31 cellular contexts compared by ENCODE assay signal in the genomic region with DNA sequence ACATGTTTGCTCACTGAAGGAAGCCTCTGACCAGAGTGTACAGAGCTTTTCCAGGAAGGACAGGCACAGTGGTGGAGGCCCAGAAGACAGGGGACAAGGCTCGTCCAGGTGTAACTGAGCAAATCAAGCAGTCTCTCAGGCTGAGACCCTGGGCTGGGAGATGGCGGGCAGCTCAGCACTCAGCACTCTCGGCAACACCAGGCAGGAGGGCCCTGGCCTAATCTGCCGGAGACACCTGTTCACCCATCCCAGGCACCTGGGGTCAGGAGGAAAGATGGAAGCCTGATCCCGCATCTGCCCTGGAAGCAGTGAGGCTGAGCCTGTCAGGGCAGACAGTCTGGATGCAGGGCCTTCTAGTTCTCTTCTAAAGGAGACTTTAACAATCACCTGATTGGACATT. TPM values are rescaled to one million over a fixed set of nuclear protein-coding genes. Genes with fewer than 3 reads are reported as not detected.
"Had no signal": no experiment of that assay in that cellular context is flagged by ENCODE, and none has a peak within 500 bp of the region (broad histone marks: within the 10 kb centered on the region; RNA-seq: fewer than 3 reads in every experiment).

No MANE protein-coding gene starts in this region.

- H3K27ac ChIP-seq: ascending aorta, cardiac muscle cell, VCaP had no signal

- H3K9me3 ChIP-seq: ascending aorta had no signal

- H3K36me3 ChIP-seq: ascending aorta had no signal

- H3K4me3 ChIP-seq: ascending aorta, cardiac muscle cell had no signal

- FAIRE-seq: bronchial epithelial cell, TTC549 had no signal

- DNase-seq: activated CD4-positive, alpha-beta memory T cell treated with anti-CD3 and anti-CD28 coated beads, Interleukin-2, amount 10 ng/mL, durations not matched to agents 7 days and 5 days; activated CD4-positive, alpha-beta T cell treated with anti-CD3 and anti-CD28 coated beads for 4 hours; activated CD4-positive, alpha-beta T cell treated with anti-CD3 and anti-CD28 coated beads, Interleukin-2, amount 10 ng/mL, durations not matched to agents 7 days and 5 days; activated CD4-positive, alpha-beta T cell treated with anti-CD3 and anti-CD28 coated beads, Interleukin-2, amount 50 U/mL, for 48 hours; activated CD4-positive, CD25-positive, alpha-beta regulatory T cell; activated CD4-positive, CD25-positive, alpha-beta regulatory T cell treated with anti-CD3 and anti-CD28 coated beads, Interleukin-2, amount 50 U/mL, for 72 hours; activated CD8-positive, alpha-beta memory T cell treated with anti-CD3 and anti-CD28 coated beads for 24 hours; activated CD8-positive, alpha-beta memory T cell treated with anti-CD3 and anti-CD28 coated beads, Interleukin-2, amount 10 ng/mL, durations not matched to agents 7 days and 5 days; activated CD8-positive, alpha-beta memory T cell treated with anti-CD3 and anti-CD28 coated beads, Interleukin-2, amount 50 U/mL, for 48 hours; activated CD8-positive, alpha-beta T cell treated with anti-CD3 and anti-CD28 coated beads, Interleukin-2, amount 10 ng/mL, durations not matched to agents 7 days and 5 days; activated effector memory CD4-positive, alpha-beta T cell treated with Interleukin-2 at 50 U/mL for 16 hours; activated gamma-delta T cell; activated naive CD4-positive, alpha-beta T cell treated with anti-CD3 and anti-CD28 coated beads, Interleukin-2, amount 10 ng/mL, durations not matched to agents 7 days and 5 days; activated naive CD4-positive, alpha-beta T cell treated with Interleukin-2 at 50 U/mL for 16 hours; activated naive CD8-positive, alpha-beta T cell treated with anti-CD3 and anti-CD28 coated beads, Interleukin-2, amount 10 ng/mL, durations not matched to agents 7 days and 5 days; activated naive CD8-positive, alpha-beta T cell treated with anti-CD3 and anti-CD28 coated beads, Interleukin-2, amount 50 U/mL, for 24 hours; activated T-cell treated with anti-CD3 and anti-CD28 coated beads, Interleukin-2, amount 50 U/mL, for 24 hours; activated T-cell treated with anti-CD3 and anti-CD28 coated beads, Interleukin-2, amount 50 U/mL, for 48 hours; amygdala; anterior cingulate cortex; caudate nucleus; cerebellar nuclear complex; T-helper 1 cell; T-helper 2 cell; T-helper 9 cell had no signal

- H3K27me3 ChIP-seq: cardiac muscle cell had no signal

RNA-seq across cellular contexts. Expression of gene GAS2L2, which starts 16.8 kb away (rescaled TPM):
- total RNA-seq: activated CD4-positive, alpha-beta memory T cell treated with anti-CD3 and anti-CD28 coated beads, Interleukin-2, amount 10 ng/mL, durations not matched to agents 7 days and 5 days; activated CD4-positive, alpha-beta T cell treated with anti-CD3 and anti-CD28 coated beads, Interleukin-2, amount 10 ng/mL, durations not matched to agents 7 days and 5 days; activated CD8-positive, alpha-beta memory T cell treated with anti-CD3 and anti-CD28 coated beads, Interleukin-2, amount 10 ng/mL, durations not matched to agents 7 days and 5 days; activated CD8-positive, alpha-beta T cell treated with anti-CD3 and anti-CD28 coated beads, Interleukin-2, amount 10 ng/mL, durations not matched to agents 7 days and 5 days; activated T-helper 2 cell treated with anti-CD3 and anti-CD28 coated beads, Interferon-gamma antibody, Interleukin-2, Interleukin-4, amounts not matched to agents 10 μg/mL and 5 μg/mL and 100 μg/mL, durations not matched to agents 14 hours and 24 hours and 36 hours; ascending aorta; bronchial epithelial cell; cardiac muscle cell had no signal

RNA-seq across cellular contexts. Expression of gene C17orf50, which starts 24.5 kb away (rescaled TPM):
- total RNA-seq: activated CD4-positive, alpha-beta memory T cell treated with anti-CD3 and anti-CD28 coated beads, Interleukin-2, amount 10 ng/mL, durations not matched to agents 7 days and 5 days; activated CD4-positive, alpha-beta T cell treated with anti-CD3 and anti-CD28 coated beads, Interleukin-2, amount 10 ng/mL, durations not matched to agents 7 days and 5 days; activated CD8-positive, alpha-beta memory T cell treated with anti-CD3 and anti-CD28 coated beads, Interleukin-2, amount 10 ng/mL, durations not matched to agents 7 days and 5 days; activated CD8-positive, alpha-beta T cell treated with anti-CD3 and anti-CD28 coated beads, Interleukin-2, amount 10 ng/mL, durations not matched to agents 7 days and 5 days; activated naive CD8-positive, alpha-beta T cell treated with anti-CD3 and anti-CD28 coated beads, Interleukin-2, amount 10 ng/mL, durations not matched to agents 7 days and 5 days; activated T-helper 2 cell treated with anti-CD3 and anti-CD28 coated beads, Interferon-gamma antibody, Interleukin-2, Interleukin-4, amounts not matched to agents 10 μg/mL and 5 μg/mL and 100 μg/mL, durations not matched to agents 14 hours and 24 hours and 36 hours; ascending aorta; bronchial epithelial cell had no signal

RNA-seq across cellular contexts. Expression of gene MMP28, which starts 59.2 kb away (rescaled TPM):
- total RNA-seq: activated CD4-positive, alpha-beta memory T cell treated with anti-CD3 and anti-CD28 coated beads, Interleukin-2, amount 10 ng/mL, durations not matched to agents 7 days and 5 days; activated CD4-positive, alpha-beta T cell treated with anti-CD3 and anti-CD28 coated beads, Interleukin-2, amount 10 ng/mL, durations not matched to agents 7 days and 5 days; activated CD8-positive, alpha-beta memory T cell treated with anti-CD3 and anti-CD28 coated beads, Interleukin-2, amount 10 ng/mL, durations not matched to agents 7 days and 5 days; activated CD8-positive, alpha-beta T cell treated with anti-CD3 and anti-CD28 coated beads, Interleukin-2, amount 10 ng/mL, durations not matched to agents 7 days and 5 days; activated T-helper 2 cell treated with anti-CD3 and anti-CD28 coated beads, Interferon-gamma antibody, Interleukin-2, Interleukin-4, amounts not matched to agents 10 μg/mL and 5 μg/mL and 100 μg/mL, durations not matched to agents 14 hours and 24 hours and 36 hours; cardiac muscle cell had no signal
